8 cellular contexts compared by ENCODE assay signal in genomic region chr1:16643476-16644178, GRCh38. TPM values are rescaled to one million over a fixed set of nuclear protein-coding genes. Genes with fewer than 3 reads are reported as not detected.
A peak's percentile ranks its signal among the peaks of the same experiment; 100 is the strongest.
DNase-seq lines count a peak whose midpoint lies in the region; ATAC-seq and TF ChIP-seq lines count a peak whose summit lies in the region.
"Not testable (repeated sequence)": the region's sequence is repeated elsewhere in the genome, so short reads cannot be mapped to it uniquely, and the experiment has no call there.

No MANE protein-coding gene starts in this region.

- H3K27ac Mint-ChIP-seq in CD14-positive monocyte; activated naive CD4-positive, alpha-beta T cell treated with anti-CD3 and anti-CD28 coated beads, Interleukin-2, amount 10 ng/mL, durations not matched to agents 7 days and 5 days: not testable (repeated sequence)

- WGBS in mesendoderm (ENCODE audit: extremely low coverage, insufficient coverage, low lambda C conversion rate), result no CpG with 5 or more reads among the region's 11 CpGs

- H3K27me3 ChIP-seq in mesendoderm (ENCODE audit: insufficient read depth, low read length, poor library complexity), result not testable (repeated sequence)

- H3K4me3 ChIP-seq in fibroblast of mammary gland (ENCODE audit: control insufficient read depth, low read depth, low read length) (peak overlapping the region; percentile 83), mesendoderm (ENCODE audit: low read length) (peak overlapping the region; percentile 57)

- not testable (repeated sequence) for H3K36me3 ChIP-seq in mesendoderm (ENCODE audit: control insufficient read depth, insufficient read depth, low read length)

- not testable (repeated sequence) for H3K27ac ChIP-seq in mesendoderm (ENCODE audit: low read depth, low read length)

- not testable (repeated sequence) for H3K4me1 ChIP-seq in mesendoderm (ENCODE audit: control insufficient read depth, low read depth, low read length)

- not testable (repeated sequence) for H3K4me3 Mint-ChIP-seq in CD14-positive monocyte; activated naive CD4-positive, alpha-beta T cell treated with anti-CD3 and anti-CD28 coated beads, Interleukin-2, amount 10 ng/mL, durations not matched to agents 7 days and 5 days

- H4K5ac ChIP-seq in mesendoderm (ENCODE audit: low read length), result not testable (repeated sequence)

- peak overlapping the region; percentile 75 for H3K9ac ChIP-seq in mesendoderm (ENCODE audit: low read length)

- DNase-seq in CD14-positive monocyte (ENCODE audit: low spot score), result peak; percentile 56
- DNase-seq in RKO (ENCODE audit: low spot score), result peak; percentile 72
- DNase-seq in activated naive CD4-positive, alpha-beta T cell treated with anti-CD3 and anti-CD28 coated beads, Interleukin-2, amount 10 ng/mL, durations not matched to agents 7 days and 5 days, result peak; percentile 40
- DNase-seq in fibroblast of mammary gland (ENCODE audit: low read depth); mesendoderm: not testable (repeated sequence)
- DNase-seq in stimulated activated CD4-positive, alpha-beta T cell treated with anti-CD3 and anti-CD28 coated beads, Interleukin-15, amount 100 ng/mL, for 24 hours, result peak; percentile 27

- H2BK120ac ChIP-seq in mesendoderm (ENCODE audit: low read depth, low read length), result not testable (repeated sequence)

- H3K27me3 Mint-ChIP-seq in CD14-positive monocyte (ENCODE audit: low read depth in 3 of 3), result peaks cover 13 to 24% (median 14%) of the 10 kb centered on the region in 3 donors
- H3K27me3 Mint-ChIP-seq in activated naive CD4-positive, alpha-beta T cell treated with anti-CD3 and anti-CD28 coated beads, Interleukin-2, amount 10 ng/mL, durations not matched to agents 7 days and 5 days, result peaks cover 23% of the 10 kb centered on the region

- H4K8ac ChIP-seq in mesendoderm (ENCODE audit: low read depth, low read length), result not testable (repeated sequence)

- H3K9me3 Mint-ChIP-seq in CD14-positive monocyte; activated naive CD4-positive, alpha-beta T cell treated with anti-CD3 and anti-CD28 coated beads, Interleukin-2, amount 10 ng/mL, durations not matched to agents 7 days and 5 days: not testable (repeated sequence)

- H3K56ac ChIP-seq in mesendoderm (ENCODE audit: low read length), result peak overlapping the region; percentile 85

- TF ChIP-seq CTCF in CD14-positive monocyte (IDR thresholded peaks at IDR 0.05); fibroblast of mammary gland (conservative IDR thresholded peaks at IDR 0.05; ENCODE audit: control insufficient read depth, insufficient read depth, low read depth, low read length): not testable (repeated sequence)

- not testable (repeated sequence) for H2BK5ac ChIP-seq in mesendoderm (ENCODE audit: low read length)

- H2BK15ac ChIP-seq in mesendoderm (replicated peaks; ENCODE audit: low read depth), result not testable (repeated sequence)

- H3K23ac ChIP-seq in mesendoderm (ENCODE audit: low read length), result not testable (repeated sequence)

- CTCF ChIA-PET in activated naive CD4-positive, alpha-beta T cell treated with anti-CD3 and anti-CD28 coated beads, Interleukin-2, amount 10 ng/mL, durations not matched to agents 7 days and 5 days (lab: Charles Lee), result interaction anchor here (1.0 kb wide), 1 partner anchor 12 kb away, joined by 3 read pairs; no protein-coding TSS in a partner anchor

- H3K18ac ChIP-seq in mesendoderm (ENCODE audit: low read length), result not testable (repeated sequence)

- intact Hi-C loops in CD14-positive monocyte (cut with micrococcal nuclease), result loop anchor here in 1 of 2 donors (10.0 kb wide), 1 partner anchor 261 kb away; no protein-coding TSS in a partner anchor

- peak overlapping the region; percentile 53 for H2AK5ac ChIP-seq in mesendoderm (ENCODE audit: low read length)

- peaks cover 14% of the 10 kb centered on the region for H3K79me1 ChIP-seq in mesendoderm (ENCODE audit: low read length)

- ATAC-seq in GM21423 (IDR thresholded peaks at IDR 0.05; ENCODE audit: unreplicated experiment) (peak; percentile 10), HG03469 (IDR thresholded peaks at IDR 0.05; ENCODE audit: unreplicated experiment) (peak; percentile 6)

- not testable (repeated sequence) for H3K36me3 Mint-ChIP-seq in CD14-positive monocyte; activated naive CD4-positive, alpha-beta T cell treated with anti-CD3 and anti-CD28 coated beads, Interleukin-2, amount 10 ng/mL, durations not matched to agents 7 days and 5 days

- not testable (repeated sequence) for H3K4ac ChIP-seq in mesendoderm (ENCODE audit: low read depth, low read length)

- H3K79me2 ChIP-seq in mesendoderm (ENCODE audit: control insufficient read depth, insufficient read depth, low read length), result not testable (repeated sequence)

- H3K4me1 Mint-ChIP-seq in CD14-positive monocyte; activated naive CD4-positive, alpha-beta T cell treated with anti-CD3 and anti-CD28 coated beads, Interleukin-2, amount 10 ng/mL, durations not matched to agents 7 days and 5 days: not testable (repeated sequence)

- H3K4me2 ChIP-seq in mesendoderm (ENCODE audit: low read length), result peak overlapping the region; percentile 68

RNA-seq across cellular contexts. Expression of gene RNU1-3, which starts 23.1 kb away (rescaled TPM):
- polyA plus RNA-seq in CD14-positive monocyte, result not detected
- not detected for polyA plus RNA-seq in mesendoderm (2013, experiment 1 of 2)
- polyA plus RNA-seq in mesendoderm (2013, experiment 2 of 2), result not detected

RNA-seq across cellular contexts. Expression of gene NBPF1, which starts 30.3 kb away (rescaled TPM):
- 1 to 10 TPM; 2.6 to 4.3 TPM for polyA plus RNA-seq in CD14-positive monocyte
- 10.4 TPM for polyA plus RNA-seq in mesendoderm (2013, experiment 1 of 2)
- 10.7 TPM for polyA plus RNA-seq in mesendoderm (2013, experiment 2 of 2)
